Comparison of ENCODE assay signal across 23 cellular contexts in genomic region chr9:113872485-113873143, GRCh38.
"Had no signal": no experiment of that assay in that cellular context is flagged by ENCODE, and none has a peak within 500 bp of the region (broad histone marks: within the 10 kb centered on the region; RNA-seq: fewer than 3 reads in every experiment).

No MANE protein-coding gene starts in this region.

- ATAC-seq: activated CD4-positive, CD25-positive, alpha-beta regulatory T cell treated with anti-CD3 and anti-CD28 coated beads, Interleukin-2, amount 50 U/mL, for 24 hours; activated CD8-positive, alpha-beta T cell treated with anti-CD3 and anti-CD28 coated beads, Interleukin-2, amount 10 ng/mL, durations not matched to agents 7 days and 5 days; effector memory CD8-positive, alpha-beta T cell; left colon had no signal

- H3K9me3 Mint-ChIP-seq: activated naive CD4-positive, alpha-beta T cell treated with anti-CD3 and anti-CD28 coated beads, Interleukin-2, amount 50 U/mL, for 24 hours; activated T-helper 1 cell treated with anti-CD3 and anti-CD28 coated beads, Interleukin-12 subunit alpha, Interleukin-12 subunit beta, Interleukin-2, Interleukin-4 antibody, amounts not matched to agents 30 ng/mL and 10 ng/mL and 1 ng/mL, durations not matched to agents 14 hours and 24 hours and 36 hours; effector memory CD8-positive, alpha-beta T cell; stimulated activated naive CD8-positive, alpha-beta T cell treated with anti-CD3 and anti-CD28 coated beads, Interleukin-15, Interleukin-2, amounts not matched to agents 100 ng/mL and 50 ng/mL, for 24 hours had no signal

- H3K36me3 ChIP-seq: colonic mucosa, heart left ventricle, prostate gland, spleen, suprapubic skin, tibial nerve had no signal

- H3K27me3 ChIP-seq: colonic mucosa, dorsolateral prefrontal cortex, heart left ventricle, suprapubic skin, tibial nerve had no signal

- H3K27ac ChIP-seq: colonic mucosa, dorsolateral prefrontal cortex, heart left ventricle, prostate gland, spleen, suprapubic skin, tibial nerve, VCaP had no signal

- H3K4me3 Mint-ChIP-seq: activated CD8-positive, alpha-beta T cell treated with anti-CD3 and anti-CD28 coated beads, Interleukin-2, amount 10 ng/mL, durations not matched to agents 7 days and 5 days; activated naive CD4-positive, alpha-beta T cell treated with anti-CD3 and anti-CD28 coated beads, Interleukin-2, amount 50 U/mL, for 24 hours; activated T-helper 1 cell treated with anti-CD3 and anti-CD28 coated beads, Interleukin-12 subunit alpha, Interleukin-12 subunit beta, Interleukin-2, Interleukin-4 antibody, amounts not matched to agents 30 ng/mL and 10 ng/mL and 1 ng/mL, durations not matched to agents 14 hours and 24 hours and 36 hours; effector memory CD8-positive, alpha-beta T cell; stimulated activated naive CD8-positive, alpha-beta T cell treated with anti-CD3 and anti-CD28 coated beads, Interleukin-15, Interleukin-2, amounts not matched to agents 100 ng/mL and 50 ng/mL, for 24 hours had no signal

- H3K4me1 ChIP-seq: colonic mucosa, prostate gland had no signal

- H3K9me3 ChIP-seq: colonic mucosa, heart left ventricle, prostate gland, spleen, suprapubic skin, tibial nerve had no signal

- H3K4me3 ChIP-seq: colonic mucosa, dorsolateral prefrontal cortex, heart left ventricle, prostate gland, spleen, suprapubic skin, tibial nerve had no signal

- FAIRE-seq: endothelial cell of umbilical vein, urothelium cell line had no signal

- H3K27ac Mint-ChIP-seq: activated CD8-positive, alpha-beta T cell treated with anti-CD3 and anti-CD28 coated beads, Interleukin-2, amount 10 ng/mL, durations not matched to agents 7 days and 5 days; activated naive CD4-positive, alpha-beta T cell treated with anti-CD3 and anti-CD28 coated beads, Interleukin-2, amount 50 U/mL, for 24 hours; activated T-helper 1 cell treated with anti-CD3 and anti-CD28 coated beads, Interleukin-12 subunit alpha, Interleukin-12 subunit beta, Interleukin-2, Interleukin-4 antibody, amounts not matched to agents 30 ng/mL and 10 ng/mL and 1 ng/mL, durations not matched to agents 14 hours and 24 hours and 36 hours; effector memory CD8-positive, alpha-beta T cell; stimulated activated naive CD8-positive, alpha-beta T cell treated with anti-CD3 and anti-CD28 coated beads, Interleukin-15, Interleukin-2, amounts not matched to agents 100 ng/mL and 50 ng/mL, for 24 hours had no signal

- DNase-seq: activated CD4-positive, alpha-beta T cell treated with anti-CD3 and anti-CD28 coated beads, Interleukin-2, amount 50 U/mL, for 1 hour; activated CD8-positive, alpha-beta T cell treated with anti-CD3 and anti-CD28 coated beads, Interleukin-2, amount 10 ng/mL, durations not matched to agents 7 days and 5 days; activated gamma-delta T cell treated with Interleukin-2 at 50 U/mL for 16 hours; aorta; colonic mucosa; dorsolateral prefrontal cortex; effector memory CD8-positive, alpha-beta T cell; heart left ventricle; islet precursor cell; left colon; mesenchymal stem cell; spleen; stimulated activated CD4-positive, alpha-beta T cell treated with anti-CD3 and anti-CD28 coated beads, Interleukin-4, amount 100 ng/mL, for 1 hour had no signal
